In the genomic region with DNA sequence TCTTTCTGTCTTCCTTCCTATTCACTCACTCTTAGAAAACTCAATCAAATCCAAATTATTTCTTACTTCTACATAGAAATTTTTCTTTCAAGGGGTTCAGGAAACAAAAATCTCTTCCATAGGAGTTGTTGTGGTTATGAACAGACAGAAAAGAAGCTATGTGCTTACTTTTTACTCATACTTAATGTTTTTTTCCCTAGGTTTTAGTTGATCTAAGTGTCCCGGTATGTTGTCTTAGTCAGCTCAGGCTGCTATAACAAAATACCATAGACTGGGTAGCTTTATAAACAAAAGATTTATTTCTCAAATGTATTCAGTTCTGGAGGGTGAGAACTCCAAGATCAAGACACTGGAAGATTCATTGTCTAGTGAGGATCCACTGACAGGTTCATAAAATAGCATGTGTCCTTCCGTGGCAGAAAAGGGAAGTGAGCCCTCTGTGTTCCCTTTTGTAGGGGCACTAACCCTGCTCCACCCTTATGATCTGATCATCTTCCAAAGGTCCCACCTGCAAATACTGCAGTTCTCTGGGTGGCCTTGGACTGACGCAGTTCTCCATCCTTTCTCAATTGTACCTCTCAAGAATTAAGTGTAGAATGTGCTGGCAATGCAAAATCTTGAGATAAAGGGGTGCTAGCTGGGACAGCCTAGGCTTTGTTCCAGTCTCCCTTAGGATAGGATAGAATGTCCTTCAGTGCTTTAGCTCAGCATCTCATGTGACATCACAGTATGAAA, we compare ENCODE assay signal across 11 cellular contexts. TPM values are rescaled to one million over a fixed set of nuclear protein-coding genes. Genes with fewer than 3 reads are reported as not detected.
A peak's percentile ranks its signal among the peaks of the same experiment; 100 is the strongest.
DNase-seq lines count a peak whose midpoint lies in the region; ATAC-seq and TF ChIP-seq lines count a peak whose summit lies in the region.
"Had no signal": no experiment of that assay in that cellular context is flagged by ENCODE, and none has a peak within 500 bp of the region (broad histone marks: within the 10 kb centered on the region; RNA-seq: fewer than 3 reads in every experiment).

No MANE protein-coding gene starts in this region.

- POLR2A ChIA-PET in activated CD4-positive, alpha-beta T cell treated with anti-CD3 and anti-CD28 coated beads, Interleukin-2, amount 10 ng/mL, durations not matched to agents 7 days and 5 days (lab: Charles Lee): no interaction called here

- no peak overlapping the region for H3K27ac Mint-ChIP-seq in GM23338
- H3K27ac Mint-ChIP-seq in activated CD4-positive, alpha-beta T cell treated with anti-CD3 and anti-CD28 coated beads, Interleukin-2, amount 10 ng/mL, durations not matched to agents 7 days and 5 days: no peak overlapping the region
- H3K27ac Mint-ChIP-seq: type B pancreatic cell had no signal

- H4K20me1 ChIP-seq in GM23338 (replicated peaks; ENCODE audit: insufficient read depth): no peaks in the 10 kb centered on the region

- no peaks in the 10 kb centered on the region for H3K4me1 Mint-ChIP-seq in GM23338
- no peaks in the 10 kb centered on the region for H3K4me1 Mint-ChIP-seq in activated CD4-positive, alpha-beta T cell treated with anti-CD3 and anti-CD28 coated beads, Interleukin-2, amount 10 ng/mL, durations not matched to agents 7 days and 5 days

- no peaks in the 10 kb centered on the region for H3K36me3 Mint-ChIP-seq in GM23338 (ENCODE audit: low read depth)
- H3K36me3 Mint-ChIP-seq in activated CD4-positive, alpha-beta T cell treated with anti-CD3 and anti-CD28 coated beads, Interleukin-2, amount 10 ng/mL, durations not matched to agents 7 days and 5 days (ENCODE audit: low read depth): no peaks in the 10 kb centered on the region
- H3K36me3 Mint-ChIP-seq: type B pancreatic cell had no signal

- peak overlapping the region; percentile 70 for H2AFZ ChIP-seq in GM23338

- no peak for TF ChIP-seq CTCF in GM23338 (conservative IDR thresholded peaks at IDR 0.05; ENCODE audit: low read depth in 2 of 2)
- TF ChIP-seq CTCF in brain microvascular endothelial cell (IDR thresholded peaks at IDR 0.05; ENCODE audit: low read depth, low read length, missing control alignments): no peak
- TF ChIP-seq CTCF in right atrium auricular region (IDR thresholded peaks at IDR 0.05): no peak

- DNase-seq in GM23338 (ENCODE audit: low spot score) (no peak), brain microvascular endothelial cell (peak; percentile 19), right atrium auricular region (ENCODE audit: low spot score) (no peak), HuH-7.5 (ENCODE audit: low spot score) (no peak)
- no peak for DNase-seq in central memory CD4-positive, alpha-beta T cell
- DNase-seq in activated CD4-positive, alpha-beta T cell treated with anti-CD3 and anti-CD28 coated beads, Interleukin-2, amount 10 ng/mL, durations not matched to agents 7 days and 5 days: no peak
- DNase-seq: activated effector memory CD4-positive, alpha-beta T cell treated with Interleukin-2 at 50 U/mL for 16 hours; SJCRH30 had no signal

- no peak overlapping the region for H3K27ac ChIP-seq in GM23338 (ENCODE audit: low read depth)
- H3K27ac ChIP-seq in brain microvascular endothelial cell: peak overlapping the region; percentile 58
- no peak overlapping the region for H3K27ac ChIP-seq in right atrium auricular region
- H3K27ac ChIP-seq: SJCRH30 had no signal

- H3K9me3 ChIP-seq in right atrium auricular region: no peaks in the 10 kb centered on the region
- H3K9me3 ChIP-seq: SJCRH30 had no signal

- H3K9me2 ChIP-seq in GM23338 (ENCODE audit: insufficient read depth): no peaks in the 10 kb centered on the region; the same call in 1 of the 2 replicates

- H3K9me3 Mint-ChIP-seq in GM23338: no peaks in the 10 kb centered on the region
- peaks cover 3% of the 10 kb centered on the region for H3K9me3 Mint-ChIP-seq in activated CD4-positive, alpha-beta T cell treated with anti-CD3 and anti-CD28 coated beads, Interleukin-2, amount 10 ng/mL, durations not matched to agents 7 days and 5 days
- H3K9me3 Mint-ChIP-seq: type B pancreatic cell had no signal

- H3K27me3 Mint-ChIP-seq in GM23338 (ENCODE audit: insufficient read depth, low read depth, poor library complexity): no peaks in the 10 kb centered on the region
- H3K27me3 Mint-ChIP-seq in activated CD4-positive, alpha-beta T cell treated with anti-CD3 and anti-CD28 coated beads, Interleukin-2, amount 10 ng/mL, durations not matched to agents 7 days and 5 days: no peaks in the 10 kb centered on the region
- H3K27me3 Mint-ChIP-seq: type B pancreatic cell had no signal

- ATAC-seq in GM18867 (IDR thresholded peaks at IDR 0.05; ENCODE audit: unreplicated experiment) (peak; percentile 79), GM23338 (no peak), HG03520 (IDR thresholded peaks at IDR 0.05; ENCODE audit: unreplicated experiment) (peak; percentile 72)

- H3K79me2 ChIP-seq in GM23338 (replicated peaks; ENCODE audit: insufficient read depth): no peaks in the 10 kb centered on the region

- no peak overlapping the region for H3K4me2 ChIP-seq in GM23338

- no peaks in the 10 kb centered on the region for H3F3A ChIP-seq in GM23338 (replicated peaks; ENCODE audit: low read depth)

- H3K27me3 ChIP-seq in GM23338 (ENCODE audit: insufficient read depth): no peaks in the 10 kb centered on the region
- no peaks in the 10 kb centered on the region for H3K27me3 ChIP-seq in brain microvascular endothelial cell (replicated peaks)
- no peaks in the 10 kb centered on the region for H3K27me3 ChIP-seq in right atrium auricular region
- H3K27me3 ChIP-seq: SJCRH30 had no signal

- no peaks in the 10 kb centered on the region for H3K4me1 ChIP-seq in GM23338 (ENCODE audit: insufficient read depth)
- no peaks in the 10 kb centered on the region for H3K4me1 ChIP-seq in right atrium auricular region
- H3K4me1 ChIP-seq: SJCRH30 had no signal

- H3K4me3 Mint-ChIP-seq in GM23338: no peak overlapping the region
- no peak overlapping the region for H3K4me3 Mint-ChIP-seq in activated CD4-positive, alpha-beta T cell treated with anti-CD3 and anti-CD28 coated beads, Interleukin-2, amount 10 ng/mL, durations not matched to agents 7 days and 5 days
- H3K4me3 Mint-ChIP-seq: type B pancreatic cell had no signal

- in situ Hi-C loops in brain microvascular endothelial cell (cut with HindIII; ENCODE audit: low pct_ligation_motif_present, low sequenced_read_pairs): no loop called here

- H3K36me3 ChIP-seq in GM23338 (ENCODE audit: insufficient read depth) (no peaks in the 10 kb centered on the region), brain microvascular endothelial cell (replicated peaks) (no peaks in the 10 kb centered on the region), right atrium auricular region (no peaks in the 10 kb centered on the region)
- H3K36me3 ChIP-seq: SJCRH30 had no signal

- CTCF ChIA-PET in activated CD4-positive, alpha-beta T cell treated with anti-CD3 and anti-CD28 coated beads, Interleukin-2, amount 10 ng/mL, durations not matched to agents 7 days and 5 days (lab: Charles Lee): interaction anchor here (0.5 to 1.2 kb wide), 2 partner anchors 14 to 73 kb away, joined by 3 to 4 read pairs; partner anchors contain the start of gene VRK2

- H3K4me3 ChIP-seq in GM23338 (no peak overlapping the region), brain microvascular endothelial cell (ENCODE audit: low read depth, low read length) (no peak overlapping the region), right atrium auricular region (no peak overlapping the region)
- H3K4me3 ChIP-seq: SJCRH30 had no signal

RNA-seq across cellular contexts. Expression of gene VRK2, which starts 14.4 kb away (rescaled TPM):
- 11.0 and 22.5 TPM in 2 replicates for total RNA-seq in GM23338 (2014; rRNA removed; shearing (Covaris generic))
- polyA plus RNA-seq in GM23338 (2016; fragmentation: Nextera tagmentation; extraction: Ambion mirVana): 18.0 and 19.0 TPM in 2 replicates
- 10 to 100 TPM; 26.0 to 32.8 TPM for total RNA-seq in activated CD4-positive, alpha-beta T cell treated with anti-CD3 and anti-CD28 coated beads, Interleukin-2, amount 10 ng/mL, durations not matched to agents 7 days and 5 days
- 10 to 100 TPM; 14.6 to 15.4 TPM for total RNA-seq in right atrium auricular region
